Comparison of ENCODE assay signal across 11 cellular contexts in the genomic region with DNA sequence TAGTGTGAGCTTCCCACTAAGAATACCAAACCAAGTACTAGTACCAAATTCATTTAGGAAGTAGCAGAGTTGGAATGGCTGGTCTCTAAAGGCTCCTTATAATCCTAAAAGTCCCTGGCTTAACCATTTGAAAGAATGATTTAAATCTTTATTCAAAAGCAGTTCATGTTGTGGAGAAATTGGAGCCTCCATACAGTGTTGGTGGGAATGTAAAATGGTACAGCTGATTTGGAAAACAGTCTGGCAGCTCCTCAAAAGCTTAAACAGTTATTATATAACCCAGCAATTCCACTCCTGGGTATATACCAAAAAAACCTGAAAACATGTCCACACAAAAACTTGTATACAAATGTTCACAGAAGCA. TPM values are rescaled to one million over a fixed set of nuclear protein-coding genes. Genes with fewer than 3 reads are reported as not detected.
DNase-seq lines count a peak whose midpoint lies in the region; ATAC-seq and TF ChIP-seq lines count a peak whose summit lies in the region.
"Had no signal": no experiment of that assay in that cellular context is flagged by ENCODE, and none has a peak within 500 bp of the region (broad histone marks: within the 10 kb centered on the region; RNA-seq: fewer than 3 reads in every experiment).

No MANE protein-coding gene starts in this region.

- peak overlapping the region; percentile 42 for H3K4me3 Mint-ChIP-seq in CD8-positive, alpha-beta T cell

- CTCF ChIA-PET in CD8-positive, alpha-beta T cell (lab: Charles Lee), result interaction anchor here (0.7 to 1.7 kb wide), 3 partner anchors 20 to 49 kb away, joined by 3 to 4 read pairs (median 4); no protein-coding TSS in a partner anchor

- H2AFZ ChIP-seq in neuronal stem cell (ENCODE audit: low read length), result peak overlapping the region; percentile 53

- DNase-seq in CD8-positive, alpha-beta T cell, result no peak
- no peak for DNase-seq in Peyer's patch
- no peak for DNase-seq in epithelial cell of prostate (ENCODE audit: low read depth, low spot score)
- DNase-seq in neuronal stem cell (ENCODE audit: low spot score), result no peak
- DNase-seq in NCI-H524 treated with DMSO at 0.1 percent for 48 hours (lab: John Stamatoyannopoulos, UW), result no peak
- DNase-seq in dedifferentiated amniotic fluid mesenchymal stem cell (ENCODE audit: extremely low spot score), result no peak
- DNase-seq in T-helper 9 cell, result no peak
- no peak for DNase-seq in HK-2 (ENCODE audit: unreplicated experiment)
- DNase-seq: body of pancreas, glutamatergic neuron, NCI-H1694 had no signal

- H3K4me1 Mint-ChIP-seq in CD8-positive, alpha-beta T cell (ENCODE audit: low read depth), result peaks cover 60% of the 10 kb centered on the region

- intact Hi-C loops in CD8-positive, alpha-beta T cell (cut with DNase I, micrococcal nuclease), result loop anchor here (2.0 kb wide), 2 partner anchors 20 to 76 kb away; partner anchors contain the start of gene RRAGA (in 1 of the 2)

- H3K27ac Mint-ChIP-seq in CD8-positive, alpha-beta T cell, result peak overlapping the region; percentile 95

- H3K4me3 ChIP-seq in CD8-positive, alpha-beta T cell (ENCODE audit: low read depth, low read length), result no peak overlapping the region
- H3K4me3 ChIP-seq in Peyer's patch, result peak overlapping the region in 2 of 4 donors; percentile 88 to 90
- no peak overlapping the region for H3K4me3 ChIP-seq in neuronal stem cell (ENCODE audit: low read length in 2 of 2)
- H3K4me3 ChIP-seq: body of pancreas had no signal

- H3K9me3 ChIP-seq in CD8-positive, alpha-beta T cell (ENCODE audit: low read length), result no peaks in the 10 kb centered on the region
- H3K9me3 ChIP-seq in Peyer's patch (no peaks in the 10 kb centered on the region), neuronal stem cell (replicated peaks in 1 of 2; ENCODE audit: control insufficient read depth in 2 of 2, insufficient read depth in 1 of 2, low read depth in 1 of 2, low read length in 2 of 2) (peaks cover 2 to 4% of the 10 kb centered on the region in 2 donors)
- H3K9me3 ChIP-seq: body of pancreas had no signal

- no peak overlapping the region for H3K4me2 ChIP-seq in neuronal stem cell (ENCODE audit: insufficient read depth, low read length, poor library complexity, severe bottlenecking)

- no peak for TF ChIP-seq CTCF in CD8-positive, alpha-beta T cell (IDR thresholded peaks at IDR 0.05)
- TF ChIP-seq CTCF in Peyer's patch (IDR thresholded peaks at IDR 0.05), result no peak

- H3K27me3 Mint-ChIP-seq in CD8-positive, alpha-beta T cell (ENCODE audit: low read depth), result no peaks in the 10 kb centered on the region

- no peak for TF ChIP-seq POLR2A in Peyer's patch (IDR thresholded peaks at IDR 0.05)

- peaks cover 26% of the 10 kb centered on the region for H3K36me3 ChIP-seq in CD8-positive, alpha-beta T cell (ENCODE audit: insufficient read depth, low read length)
- H3K36me3 ChIP-seq in Peyer's patch (peaks cover 0 to 62% (median 0%) of the 10 kb centered on the region in 3 donors), neuronal stem cell (replicated peaks in 1 of 2; ENCODE audit: control insufficient read depth in 2 of 2, insufficient read depth in 2 of 2, low read length in 2 of 2) (peaks cover 0 to 33% of the 10 kb centered on the region in 2 donors)

- H3K23ac ChIP-seq in neuronal stem cell (ENCODE audit: low read depth, low read length, poor library complexity), result no peak overlapping the region

- H3K4ac ChIP-seq in neuronal stem cell (ENCODE audit: low read length), result no peak overlapping the region

- no peak overlapping the region for H2BK120ac ChIP-seq in neuronal stem cell (ENCODE audit: low read depth, low read length)

- no peak overlapping the region for H2BK5ac ChIP-seq in neuronal stem cell (ENCODE audit: low read length)

- no peaks in the 10 kb centered on the region for H3K9me3 Mint-ChIP-seq in CD8-positive, alpha-beta T cell

- no peak overlapping the region for H4K8ac ChIP-seq in neuronal stem cell (ENCODE audit: low read depth, low read length)

- H2AK5ac ChIP-seq in neuronal stem cell (ENCODE audit: low read depth, low read length), result no peak overlapping the region

- H3K4me1 ChIP-seq in CD8-positive, alpha-beta T cell (ENCODE audit: insufficient read depth, low read length), result peaks cover 47% of the 10 kb centered on the region
- H3K4me1 ChIP-seq in Peyer's patch, result peaks cover 0 to 16% (median 4%) of the 10 kb centered on the region in 4 donors
- H3K4me1 ChIP-seq in neuronal stem cell (ENCODE audit: control insufficient read depth in 2 of 2, insufficient read depth in 1 of 2, low read depth in 1 of 2, low read length in 2 of 2), result peaks cover 0 to 4% of the 10 kb centered on the region in 2 donors

- peaks cover 56% of the 10 kb centered on the region for H3K36me3 Mint-ChIP-seq in CD8-positive, alpha-beta T cell

- no peak overlapping the region for H4K91ac ChIP-seq in neuronal stem cell (ENCODE audit: low read depth, low read length, poor library complexity)

- H2BK15ac ChIP-seq in neuronal stem cell (ENCODE audit: low read length), result no peak overlapping the region

- H3K14ac ChIP-seq in neuronal stem cell (ENCODE audit: low read length), result no peak overlapping the region

- peaks cover 2% of the 10 kb centered on the region for H3K79me1 ChIP-seq in neuronal stem cell (ENCODE audit: low read depth, low read length)

- H3K9ac ChIP-seq in neuronal stem cell (ENCODE audit: low read depth, low read length, poor library complexity), result no peak overlapping the region

- H3K18ac ChIP-seq in neuronal stem cell (ENCODE audit: low read length), result no peak overlapping the region

- peak overlapping the region; percentile 2 for H3K27ac ChIP-seq in CD8-positive, alpha-beta T cell (ENCODE audit: low read depth, low read length)
- peak overlapping the region in 3 of 4 donors; percentile 25 to 49 (median 38) for H3K27ac ChIP-seq in Peyer's patch
- peak overlapping the region; percentile 56 for H3K27ac ChIP-seq in epithelial cell of prostate
- no peak overlapping the region for H3K27ac ChIP-seq in neuronal stem cell (replicated peaks; ENCODE audit: low read length)
- H3K27ac ChIP-seq: body of pancreas had no signal

- no peaks in the 10 kb centered on the region for H3K27me3 ChIP-seq in CD8-positive, alpha-beta T cell (ENCODE audit: insufficient read depth, low read length)
- no peaks in the 10 kb centered on the region for H3K27me3 ChIP-seq in Peyer's patch
- H3K27me3 ChIP-seq in neuronal stem cell (ENCODE audit: control insufficient read depth in 3 of 3, insufficient read depth in 3 of 3, low read depth in 1 of 3, low read length in 3 of 3), result no peaks in the 10 kb centered on the region
- H3K27me3 ChIP-seq: body of pancreas had no signal

- H2BK12ac ChIP-seq in neuronal stem cell (ENCODE audit: low read length), result no peak overlapping the region

- POLR2A ChIA-PET in CD8-positive, alpha-beta T cell (lab: Charles Lee), result interaction anchor here (0.7 kb wide), 1 partner anchor 1383 kb away, joined by 3 read pairs; no protein-coding TSS in a partner anchor

- ATAC-seq in CD8-positive, alpha-beta T cell, result no peak
- ATAC-seq: body of pancreas had no signal

RNA-seq across cellular contexts. Expression of gene PLIN2, which starts 2.9 kb away (rescaled TPM):
- 10 to 100 TPM; 47.1 to 47.7 TPM for total RNA-seq in CD8-positive, alpha-beta T cell
- total RNA-seq in Peyer's patch, result 100 to 1,000 TPM; 138 to 640 (median 223) TPM
- 60.1 TPM for polyA plus RNA-seq in neuronal stem cell (2013, experiment 1 of 2)
- polyA plus RNA-seq in neuronal stem cell (2013, experiment 2 of 2), result 58.0 TPM

RNA-seq across cellular contexts. Expression of gene HAUS6, which starts 21.7 kb away (rescaled TPM):
- total RNA-seq in CD8-positive, alpha-beta T cell, result 10 to 100 TPM; 14.2 to 16.5 TPM
- total RNA-seq in Peyer's patch, result 10 to 100 TPM in 1 of 4 donors, 1 to 10 TPM in 3; 5.9 to 31.4 (median 7.3) TPM
- polyA plus RNA-seq in neuronal stem cell (2013, experiment 1 of 2), result 26.0 TPM
- polyA plus RNA-seq in neuronal stem cell (2013, experiment 2 of 2), result 26.1 TPM
